Comparison of ENCODE assay signal across 1 cellular context in genomic region chr17:8312726-8313600, GRCh38.
TF ChIP-seq lines count a peak whose summit lies in the region.

No MANE protein-coding gene starts in this region.

TF ChIP-seq in K562, 482 proteins besides CTCF, POLR2A, EP300 and RAD21:
- TF ChIP-seq HCFC1 (IDR thresholded peaks at IDR 0.05; ENCODE audit: low read depth, low read length) (peak; percentile 53; the same call in 1 of the 2 replicates), CBFA2T3 (IDR thresholded peaks at IDR 0.05) (no peak)
